17 cellular contexts compared by ENCODE assay signal in the genomic region with DNA sequence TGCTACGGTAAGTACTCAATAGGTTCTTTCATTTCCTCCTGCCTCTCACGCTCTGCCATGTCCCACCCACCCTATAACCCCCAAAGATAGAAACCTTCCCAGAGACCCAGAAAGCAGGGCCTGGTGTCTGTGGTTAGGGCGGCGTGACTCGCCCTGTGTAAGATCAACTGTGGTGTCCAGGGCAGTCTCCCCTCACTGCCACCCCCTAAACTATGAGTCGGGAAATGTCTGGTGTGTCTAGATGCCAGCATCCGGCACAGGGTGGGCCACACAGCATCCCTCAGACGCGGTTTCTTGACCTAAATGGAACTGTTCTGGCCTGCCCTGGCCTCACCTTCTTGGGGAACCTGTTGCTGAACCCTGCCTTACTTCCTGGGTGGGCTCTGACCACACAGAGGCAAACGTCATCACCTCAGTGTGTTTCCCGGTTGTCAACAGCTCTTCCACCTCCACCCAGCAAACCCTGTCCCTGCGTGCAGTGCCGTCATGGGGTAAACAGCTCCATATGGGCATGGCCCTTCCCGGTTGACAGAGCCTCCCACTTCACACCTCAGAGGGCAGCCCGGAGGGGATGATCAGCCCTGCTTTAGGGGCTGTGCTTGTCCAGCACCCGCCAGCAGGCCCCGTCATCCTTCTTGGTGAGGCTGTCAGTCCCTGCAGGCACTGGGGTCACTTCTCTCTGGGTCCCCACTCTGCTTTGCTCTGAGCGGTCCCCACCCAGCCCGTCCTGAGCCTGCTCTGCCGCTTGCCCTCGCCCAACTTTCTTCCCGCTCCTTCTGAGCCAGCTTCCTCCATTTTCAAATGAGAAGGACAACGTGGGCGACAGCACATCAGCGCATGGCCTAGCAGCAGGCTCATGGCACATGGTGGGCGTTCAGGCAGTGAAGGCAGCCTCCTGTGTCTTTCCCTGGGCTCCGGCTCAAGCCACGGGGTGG. TPM values are rescaled to one million over a fixed set of nuclear protein-coding genes. Genes with fewer than 3 reads are reported as not detected.
"Had no signal": no experiment of that assay in that cellular context is flagged by ENCODE, and none has a peak within 500 bp of the region (broad histone marks: within the 10 kb centered on the region; RNA-seq: fewer than 3 reads in every experiment).

No MANE protein-coding gene starts in this region.

- H3K9me3 ChIP-seq: ascending aorta, gastroesophageal sphincter, heart left ventricle, left ventricle myocardium inferior, mucosa of descending colon, testis had no signal

- H3K4me3 ChIP-seq: ascending aorta, coronary artery, gastroesophageal sphincter, heart left ventricle, left ventricle myocardium inferior, mucosa of descending colon, testis had no signal

- DNase-seq: activated CD4-positive, alpha-beta T cell treated with anti-CD3 and anti-CD28 coated beads, Interleukin-2, amount 50 U/mL, for 4 hours; activated naive CD4-positive, alpha-beta T cell treated with Interleukin-2 at 50 U/mL for 16 hours; kidney glomerular epithelial cell; left ventricle myocardium inferior; naive B cell; nucleus accumbens; stimulated activated CD4-positive, alpha-beta T cell treated with anti-CD3 and anti-CD28 coated beads, Interleukin-2, amount 100 ng/mL, for 24 hours; T-helper 17 cell; testis had no signal

- H3K4me1 ChIP-seq: ascending aorta, gastroesophageal sphincter, testis had no signal

- H3K27me3 ChIP-seq: ascending aorta, testis had no signal

- H3K36me3 ChIP-seq: ascending aorta, gastroesophageal sphincter had no signal

- H3K27ac ChIP-seq: ascending aorta, coronary artery, gastroesophageal sphincter, heart left ventricle, left ventricle myocardium inferior, testis had no signal

- ATAC-seq: activated T-helper 17 cell treated with anti-CD3 and anti-CD28 coated beads, Interleukin-2, amount 50 U/mL, for 72 hours; esophagus mucosa; gastroesophageal sphincter; heart left ventricle; mucosa of descending colon; T-helper 17 cell had no signal

RNA-seq across cellular contexts. Expression of a gene that starts 6.0 kb away (rescaled TPM):
- total RNA-seq: activated T-helper 17 cell treated with anti-CD3 and anti-CD28 coated beads, Interleukin-2, amount 50 U/mL, for 72 hours; renal cortical epithelial cell had no signal
